Comparison of ENCODE assay signal across 28 cellular contexts in genomic region chr4:157444014-157444413, GRCh38.
"Had no signal": no experiment of that assay in that cellular context is flagged by ENCODE, and none has a peak within 500 bp of the region (broad histone marks: within the 10 kb centered on the region; RNA-seq: fewer than 3 reads in every experiment).

No MANE protein-coding gene starts in this region.

- H3K4me3 Mint-ChIP-seq: naive thymus-derived CD8-positive, alpha-beta T cell; nephron; neural crest cell; stimulated activated effector memory CD8-positive, alpha-beta T cell treated with anti-CD3 and anti-CD28 coated beads, Interleukin-12 subunit alpha, Interleukin-12 subunit beta, amount 100 ng/mL, for 72 hours; stimulated activated naive CD8-positive, alpha-beta T cell treated with anti-CD3 and anti-CD28 coated beads, Interleukin-15, Interleukin-2, amounts not matched to agents 100 ng/mL and 50 ng/mL, for 24 hours had no signal

- H3K9ac ChIP-seq: parathyroid adenoma had no signal

- H3K4me2 ChIP-seq: smooth muscle cell had no signal

- H3K4me3 ChIP-seq: left lung, lower lobe of right lung, right atrium auricular region, right lobe of liver, smooth muscle cell, suprapubic skin, thoracic aorta, tibial artery, upper lobe of right lung had no signal

- H3K27me3 ChIP-seq: left lung, neutrophil, right atrium auricular region, right lobe of liver, suprapubic skin, tibial artery, upper lobe of right lung had no signal

- H3K4me1 Mint-ChIP-seq: naive thymus-derived CD8-positive, alpha-beta T cell; nephron; neural crest cell; stimulated activated effector memory CD8-positive, alpha-beta T cell treated with anti-CD3 and anti-CD28 coated beads, Interleukin-12 subunit alpha, Interleukin-12 subunit beta, amount 100 ng/mL, for 72 hours had no signal

- H2AFZ ChIP-seq: parathyroid adenoma had no signal

- H3K9me3 ChIP-seq: lower lobe of right lung, neutrophil, right atrium auricular region, right lobe of liver, suprapubic skin, thoracic aorta, upper lobe of right lung had no signal

- ATAC-seq: left colon; left lung; naive thymus-derived CD8-positive, alpha-beta T cell had no signal

- H3K27ac Mint-ChIP-seq: naive thymus-derived CD8-positive, alpha-beta T cell; nephron; progenitor cell of endocrine pancreas; stimulated activated effector memory CD8-positive, alpha-beta T cell treated with anti-CD3 and anti-CD28 coated beads, Interleukin-12 subunit alpha, Interleukin-12 subunit beta, amount 100 ng/mL, for 72 hours; stimulated activated naive CD8-positive, alpha-beta T cell treated with anti-CD3 and anti-CD28 coated beads, Interleukin-15, Interleukin-2, amounts not matched to agents 100 ng/mL and 50 ng/mL, for 24 hours had no signal

- FAIRE-seq: keratinocyte, urothelium cell line had no signal

- H3K4me1 ChIP-seq: left lung, lower lobe of right lung, parathyroid adenoma, right atrium auricular region, right lobe of liver, suprapubic skin, tibial artery, upper lobe of right lung had no signal

- H3K27ac ChIP-seq: left lung, lower lobe of right lung, neutrophil, parathyroid adenoma, right atrium auricular region, right lobe of liver, suprapubic skin, thoracic aorta, tibial artery, upper lobe of right lung had no signal

- DNase-seq: hippocampal formation; left colon; lower lobe of right lung; mammary epithelial cell; mesenchymal stem cell; occipital lobe; stimulated activated CD4-positive, alpha-beta T cell treated with anti-CD3 and anti-CD28 coated beads, Interleukin-12 subunit alpha, Interleukin-12 subunit beta, amount 100 ng/mL, for 4 hours; stimulated activated CD4-positive, alpha-beta T cell treated with anti-CD3 and anti-CD28 coated beads, Interleukin-4, amount 100 ng/mL, for 24 hours; stimulated activated naive CD4-positive, alpha-beta T cell; tibial artery; trophoblast cell; upper lobe of right lung had no signal

- H3K36me3 ChIP-seq: left lung, lower lobe of right lung, neutrophil, right atrium auricular region, right lobe of liver, suprapubic skin, thoracic aorta, tibial artery, upper lobe of right lung had no signal

- H3K27me3 Mint-ChIP-seq: naive thymus-derived CD8-positive, alpha-beta T cell; progenitor cell of endocrine pancreas; stimulated activated naive CD8-positive, alpha-beta T cell treated with anti-CD3 and anti-CD28 coated beads, Interleukin-15, Interleukin-2, amounts not matched to agents 100 ng/mL and 50 ng/mL, for 24 hours had no signal

- H3K9me3 Mint-ChIP-seq: nephron; neural crest cell; stimulated activated naive CD8-positive, alpha-beta T cell treated with anti-CD3 and anti-CD28 coated beads, Interleukin-15, Interleukin-2, amounts not matched to agents 100 ng/mL and 50 ng/mL, for 24 hours had no signal

- H3K36me3 Mint-ChIP-seq: naive thymus-derived CD8-positive, alpha-beta T cell; stimulated activated effector memory CD8-positive, alpha-beta T cell treated with anti-CD3 and anti-CD28 coated beads, Interleukin-12 subunit alpha, Interleukin-12 subunit beta, amount 100 ng/mL, for 72 hours had no signal

- H3K79me2 ChIP-seq: parathyroid adenoma had no signal
